Comparison of ENCODE assay signal across 8 cellular contexts in genomic region chr7:47580175-47580701, GRCh38. TPM values are rescaled to one million over a fixed set of nuclear protein-coding genes. Genes with fewer than 3 reads are reported as not detected.
DNase-seq lines count a peak whose midpoint lies in the region; ATAC-seq, FAIRE-seq and TF ChIP-seq lines count a peak whose summit lies in the region.

No MANE protein-coding gene starts in this region.

- TF ChIP-seq POLR2A in spleen (IDR thresholded peaks at IDR 0.05), result no peak

- peaks cover 21% of the 10 kb centered on the region for H3K27me3 ChIP-seq in iPS-20b (ENCODE audit: insufficient read depth, low read length)
- peaks cover 0 to 26% (median 0%) of the 10 kb centered on the region in 7 donors for H3K27me3 ChIP-seq in spleen (replicated peaks in 1 of 7)

- H3K9ac ChIP-seq in iPS-20b (ENCODE audit: low read depth, low read length), result no peak overlapping the region

- no peak overlapping the region for H3K27ac ChIP-seq in iPS-20b (ENCODE audit: low read length)
- peak overlapping the region; percentile 66 to 93 (median 90) for H3K27ac ChIP-seq in spleen

- TF ChIP-seq CTCF in HFF-Myc (IDR thresholded peaks at IDR 0.05; ENCODE audit: low read depth, low read length, missing control alignments), result no peak
- no peak for TF ChIP-seq CTCF in WI38 (IDR thresholded peaks at IDR 0.05; ENCODE audit: low read depth, low read length)
- no peak for TF ChIP-seq CTCF in spleen (IDR thresholded peaks at IDR 0.05 in 8 of 11, conservative IDR thresholded peaks at IDR 0.05 in 3 of 11)

- WGBS in spleen, 5 donors, result 39 to 66% (median 52%) methylated on average over 7 of the region's 7 CpGs

- FAIRE-seq in HTR-8/SVneo (lab: Jason Lieb, UNC), result no peak
- FAIRE-seq in RCC 7860 (lab: Jason Lieb, UNC), result no peak

- H3K4me3 ChIP-seq in HFF-Myc (replicated peaks; ENCODE audit: low read depth, low read length), result peak overlapping the region; percentile 87
- H3K4me3 ChIP-seq in WI38 (ENCODE audit: low read depth, low read length), result peak overlapping the region; percentile 94
- H3K4me3 ChIP-seq in iPS-20b (ENCODE audit: low read length), result peak overlapping the region; percentile 78
- H3K4me3 ChIP-seq in spleen, result peak overlapping the region; percentile 50 to 86 (median 60)

- H3K36me3 ChIP-seq in iPS-20b (ENCODE audit: insufficient read depth, low read depth, low read length), result no peaks in the 10 kb centered on the region; the same call in 1 of the 2 replicates
- H3K36me3 ChIP-seq in spleen, result peaks cover 0 to 5% (median 0%) of the 10 kb centered on the region in 6 donors

- ATAC-seq in Right ventricle myocardium superior (ENCODE audit: poor library complexity), result no peak

- intact Hi-C loops in spleen (cut with DNase I; ENCODE audit: low total_unique reads), result no loop called here
- intact Hi-C loops in Right ventricle myocardium superior (cut with DNase I), result loop anchor here (5.0 kb wide), 1 partner anchor 143 kb away; no protein-coding TSS in a partner anchor

- no peaks in the 10 kb centered on the region for H3K9me3 ChIP-seq in iPS-20b (ENCODE audit: insufficient read depth, low read depth, low read length)
- no peaks in the 10 kb centered on the region for H3K9me3 ChIP-seq in spleen

- DNase-seq in HFF-Myc (ENCODE audit: extremely low read depth, low read depth) (no peak), spleen (no peak), DMS53 (lab: John Stamatoyannopoulos, UW) (no peak), HTR-8/SVneo (ENCODE audit: insufficient read length, low spot score) (no peak), Right ventricle myocardium superior (no peak), RCC 7860 (ENCODE audit: low spot score) (no peak)

- H3K4me1 ChIP-seq in iPS-20b (ENCODE audit: insufficient read depth, low read length), result peaks cover 10% of the 10 kb centered on the region
- peaks cover 47 to 92% (median 73%) of the 10 kb centered on the region in 6 donors for H3K4me1 ChIP-seq in spleen

RNA-seq across cellular contexts. Expression of gene TNS3, which starts 1.7 kb away (rescaled TPM):
- total RNA-seq in spleen (100 to 1,000 TPM; 122 to 247 (median 152) TPM), Right ventricle myocardium superior (43.2 TPM)
- polyA plus RNA-seq in spleen, result 10 to 100 TPM; 17.7 to 31.4 (median 20.9) TPM
